In the genomic region with DNA sequence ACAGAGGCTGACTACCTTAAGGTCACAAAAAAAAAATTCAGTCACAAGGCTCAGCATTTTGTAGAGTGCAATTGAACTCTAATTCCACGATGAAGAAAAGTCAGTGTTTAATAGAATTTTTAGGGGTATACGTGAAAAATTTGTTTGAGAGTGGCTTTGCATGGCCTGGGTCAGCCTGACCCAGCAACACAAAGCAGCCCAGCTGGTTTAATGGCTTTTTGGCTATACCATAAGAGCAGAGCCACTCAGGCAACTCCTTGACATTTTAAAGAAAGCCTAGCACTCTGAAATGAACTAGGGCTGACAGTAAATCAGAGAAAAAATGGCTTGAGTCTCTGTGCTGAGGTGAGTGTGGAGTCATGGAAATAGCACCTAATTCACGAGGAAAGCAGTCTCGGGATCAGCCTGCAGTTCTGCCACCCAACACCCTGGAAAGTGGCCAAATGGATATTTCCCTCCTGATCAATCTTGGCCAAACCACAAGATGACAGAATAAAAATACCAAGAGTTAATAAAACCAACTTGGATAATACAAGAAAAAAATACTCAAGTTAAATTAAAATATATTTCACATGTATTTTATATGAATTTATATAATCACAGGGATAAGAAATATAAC, we compare ENCODE assay signal across 1 cellular context.
A peak's percentile ranks its signal among the peaks of the same experiment; 100 is the strongest.
TF ChIP-seq lines count a peak whose summit lies in the region.

No MANE protein-coding gene starts in this region.

TF ChIP-seq in HEK293, 187 proteins besides CTCF, POLR2A, EP300 and RAD21 (continued from another document):
- TF ChIP-seq, protein P1, sequence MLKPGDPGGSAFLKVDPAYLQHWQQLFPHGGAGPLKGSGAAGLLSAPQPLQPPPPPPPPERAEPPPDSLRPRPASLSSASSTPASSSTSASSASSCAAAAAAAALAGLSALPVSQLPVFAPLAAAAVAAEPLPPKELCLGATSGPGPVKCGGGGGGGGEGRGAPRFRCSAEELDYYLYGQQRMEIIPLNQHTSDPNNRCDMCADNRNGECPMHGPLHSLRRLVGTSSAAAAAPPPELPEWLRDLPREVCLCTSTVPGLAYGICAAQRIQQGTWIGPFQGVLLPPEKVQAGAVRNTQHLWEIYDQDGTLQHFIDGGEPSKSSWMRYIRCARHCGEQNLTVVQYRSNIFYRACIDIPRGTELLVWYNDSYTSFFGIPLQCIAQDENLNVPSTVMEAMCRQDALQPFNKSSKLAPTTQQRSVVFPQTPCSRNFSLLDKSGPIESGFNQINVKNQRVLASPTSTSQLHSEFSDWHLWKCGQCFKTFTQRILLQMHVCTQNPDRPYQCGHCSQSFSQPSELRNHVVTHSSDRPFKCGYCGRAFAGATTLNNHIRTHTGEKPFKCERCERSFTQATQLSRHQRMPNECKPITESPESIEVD (tag by site-specific recombination; IDR thresholded peaks at IDR 0.05) = 0 out of 2 replicates have a peak, but pooled peaks have one; percentile 3
- TF ChIP-seq ZNF624 (tag by site-specific recombination; IDR thresholded peaks at IDR 0.05) (no peak), FEZF1 (tag by site-specific recombination; IDR thresholded peaks at IDR 0.05) (0 out of 2 replicates have a peak, but pooled peaks have one; percentile 20), ZFP69B (tag by site-specific recombination; IDR thresholded peaks at IDR 0.05) (no peak), ZXDB (tag by site-specific recombination; IDR thresholded peaks at IDR 0.05) (0 out of 2 replicates have a peak, but pooled peaks have one; percentile 21), ZNF521 (tag by site-specific recombination; IDR thresholded peaks at IDR 0.05) (no peak)
